6 cellular contexts compared by ENCODE assay signal in genomic region chr6:11078266-11078665, GRCh38. TPM values are rescaled to one million over a fixed set of nuclear protein-coding genes. Genes with fewer than 3 reads are reported as not detected.
"Had no signal": no experiment of that assay in that cellular context is flagged by ENCODE, and none has a peak within 500 bp of the region (broad histone marks: within the 10 kb centered on the region; RNA-seq: fewer than 3 reads in every experiment).

No MANE protein-coding gene starts in this region.

- DNase-seq: H9, HCEC 1CT, KG1 had no signal

- H3K4me3 ChIP-seq: GM23338 had no signal

- H3K4me2 ChIP-seq: GM23338 had no signal

- ATAC-seq: GM23338 had no signal

RNA-seq across cellular contexts. Expression of gene ERVFRD-1, which starts 33.3 kb away (rescaled TPM):
- total RNA-seq: GM23338, H1, H9, HT-29 had no signal

RNA-seq across cellular contexts. Expression of gene ELOVL2, which starts 34.2 kb away (rescaled TPM):
- total RNA-seq: HT-29 had no signal
